8 cellular contexts compared by ENCODE assay signal in the genomic region with DNA sequence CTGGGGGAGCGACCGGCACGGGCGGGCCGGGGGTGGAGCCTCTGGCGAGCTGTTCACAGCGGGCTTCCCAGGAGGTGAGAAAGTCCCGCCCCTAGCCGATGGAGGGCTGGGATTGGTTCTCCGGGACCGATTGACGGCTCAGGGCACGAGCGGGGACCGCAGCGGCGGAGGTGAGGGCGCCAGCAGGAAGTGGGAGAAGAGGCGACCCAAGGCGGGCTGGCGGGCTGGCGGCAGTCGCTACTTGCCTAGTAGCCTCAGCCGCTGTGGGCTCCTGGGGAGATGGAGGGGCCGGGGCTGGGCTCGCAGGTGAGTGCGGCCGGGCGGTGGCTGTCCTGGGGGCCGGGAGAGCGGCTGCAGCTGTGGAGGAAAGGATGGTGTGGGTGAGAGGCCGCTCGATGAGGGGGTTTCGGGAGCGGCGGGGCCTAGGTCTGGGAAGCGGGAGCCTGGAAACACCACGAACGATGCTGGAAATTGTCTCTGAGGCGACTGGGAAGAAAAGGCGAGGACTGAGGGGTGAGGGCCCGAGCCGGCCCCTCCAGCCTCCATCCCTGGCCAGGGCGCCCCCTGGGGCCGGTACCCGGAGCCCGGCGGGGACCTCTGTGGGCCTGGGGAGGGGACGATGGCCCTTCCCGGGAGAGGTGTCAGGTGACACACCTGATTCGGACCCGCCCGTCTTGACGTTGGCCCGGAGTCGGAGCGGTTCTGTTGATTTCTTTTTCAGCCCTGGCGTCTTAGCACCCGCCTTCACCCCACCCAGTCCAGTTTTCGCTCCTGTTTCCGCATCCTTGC. TPM values are rescaled to one million over a fixed set of nuclear protein-coding genes. Genes with fewer than 3 reads are reported as not detected.
DNase-seq lines count a peak whose midpoint lies in the region; ATAC-seq, FAIRE-seq and TF ChIP-seq lines count a peak whose summit lies in the region.

A gene with protein sequence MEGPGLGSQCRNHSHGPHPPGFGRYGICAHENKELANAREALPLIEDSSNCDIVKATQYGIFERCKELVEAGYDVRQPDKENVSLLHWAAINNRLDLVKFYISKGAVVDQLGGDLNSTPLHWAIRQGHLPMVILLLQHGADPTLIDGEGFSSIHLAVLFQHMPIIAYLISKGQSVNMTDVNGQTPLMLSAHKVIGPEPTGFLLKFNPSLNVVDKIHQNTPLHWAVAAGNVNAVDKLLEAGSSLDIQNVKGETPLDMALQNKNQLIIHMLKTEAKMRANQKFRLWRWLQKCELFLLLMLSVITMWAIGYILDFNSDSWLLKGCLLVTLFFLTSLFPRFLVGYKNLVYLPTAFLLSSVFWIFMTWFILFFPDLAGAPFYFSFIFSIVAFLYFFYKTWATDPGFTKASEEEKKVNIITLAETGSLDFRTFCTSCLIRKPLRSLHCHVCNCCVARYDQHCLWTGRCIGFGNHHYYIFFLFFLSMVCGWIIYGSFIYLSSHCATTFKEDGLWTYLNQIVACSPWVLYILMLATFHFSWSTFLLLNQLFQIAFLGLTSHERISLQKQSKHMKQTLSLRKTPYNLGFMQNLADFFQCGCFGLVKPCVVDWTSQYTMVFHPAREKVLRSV (plus strand): TSS at position 198 of the 789 bp plus-strand sequence. CDS start 82 bp downstream, at position 280.

- peak within 1 kb of the TSS; percentile 93 for H3K4me3 Mint-ChIP-seq in chondrocyte (ENCODE audit: unreplicated experiment)

- H3K9me3 Mint-ChIP-seq in chondrocyte (ENCODE audit: low read depth), result no peaks in the 10 kb centered on the region

- H3K9me3 ChIP-seq in BLaER1 treated with 17β-estradiol and CSF1 and Interleukin-3, amounts not matched to agents 10 nM and 100 nM (replicated peaks in 1 of 11), result no peaks in the 10 kb centered on the region

- H3K4me1 ChIP-seq in BLaER1 treated with 17β-estradiol and CSF1 and Interleukin-3, amounts not matched to agents 10 nM and 100 nM, result peaks cover 19 to 39% (median 27%) of the 10 kb centered on the region in 10 experiments

- no peaks in the 10 kb centered on the region for H3K27me3 ChIP-seq in BLaER1 treated with 17β-estradiol and CSF1 and Interleukin-3, amounts not matched to agents 10 nM and 100 nM

- H3K36me3 ChIP-seq in BLaER1 treated with 17β-estradiol and CSF1 and Interleukin-3, amounts not matched to agents 10 nM and 100 nM, result peaks cover 0 to 31% (median 19%) of the 10 kb centered on the region in 11 experiments; a peak in 16 of 22 replicates

- H3K4me3 ChIP-seq in BLaER1 treated with 17β-estradiol and CSF1 and Interleukin-3, amounts not matched to agents 10 nM and 100 nM, result peak within 1 kb of the TSS; percentile 82 to 97 (median 92)

- H3K36me3 Mint-ChIP-seq in chondrocyte (ENCODE audit: low read depth), result peaks cover 4% of the 10 kb centered on the region

- H3K27me3 Mint-ChIP-seq in chondrocyte (ENCODE audit: low read depth), result peaks cover 19% of the 10 kb centered on the region

- DNase-seq in GM19239 (ENCODE audit: insufficient read length, low spot score) (peak; percentile 98), NCI-H510A (lab: John Stamatoyannopoulos, UW) (peak; percentile 80), chondrocyte (ENCODE audit: low spot score) (peak; percentile 95), kidney tubule cell (ENCODE audit: low spot score) (peak; percentile 95)
- peak; percentile 89 for DNase-seq in activated CD4-positive, alpha-beta T cell treated with anti-CD3 and anti-CD28 coated beads for 1 hour
- peak; percentile 78 to 96 (median 92) for DNase-seq in stimulated activated CD4-positive, alpha-beta T cell treated with anti-CD3 and anti-CD28 coated beads, Interleukin-1b, Interleukin-23, amount 100 ng/mL, for 24 hours (ENCODE audit: low read depth in 4 of 4, low spot score in 1 of 4)

- FAIRE-seq in GM19239 (lab: Jason Lieb, UNC), result peak; percentile 95

- H4K20me1 ChIP-seq in BLaER1 treated with 17β-estradiol and CSF1 and Interleukin-3, amounts not matched to agents 10 nM and 100 nM, result peaks cover 0 to 30% (median 0%) of the 10 kb centered on the region in 11 experiments; a peak in 6 of 22 replicates

- peaks cover 9% of the 10 kb centered on the region for H3K4me1 Mint-ChIP-seq in chondrocyte (ENCODE audit: low read depth)

- peak within 1 kb of the TSS; percentile 81 to 97 (median 89) for H3K4me2 ChIP-seq in BLaER1 treated with 17β-estradiol and CSF1 and Interleukin-3, amounts not matched to agents 10 nM and 100 nM

- TF ChIP-seq CTCF in chondrocyte (IDR thresholded peaks at IDR 0.05), result peak; percentile 78

- peak; percentile 99 for ATAC-seq in HG03442 (IDR thresholded peaks at IDR 0.05; ENCODE audit: unreplicated experiment)

- H3K27ac ChIP-seq in BLaER1 treated with 17β-estradiol and CSF1 and Interleukin-3, amounts not matched to agents 10 nM and 100 nM, result peak within 1 kb of the TSS in 10 of 11 experiments; percentile 67 to 89 (median 86); a peak in 21 of 22 replicates

- peak within 1 kb of the TSS; percentile 80 to 93 (median 89) for H3K9ac ChIP-seq in BLaER1 treated with 17β-estradiol and CSF1 and Interleukin-3, amounts not matched to agents 10 nM and 100 nM

- H3K27ac Mint-ChIP-seq in chondrocyte (ENCODE audit: unreplicated experiment), result peak within 1 kb of the TSS; percentile 52

RNA-seq across cellular contexts. Expression of the gene that starts here (rescaled TPM):
- 8.1 to 10.3 TPM (median 9.9 TPM) in 3 replicates for total RNA-seq in chondrocyte

Comparison
In these comparisons a context has a peak if more than half of its experiments do, and no peak if none do; other contexts are left out.
1. Peak in every context shown above with its lines: DNase-seq, ATAC-seq, H3K4me3 ChIP-seq and H3K27ac ChIP-seq.